In the genomic region with DNA sequence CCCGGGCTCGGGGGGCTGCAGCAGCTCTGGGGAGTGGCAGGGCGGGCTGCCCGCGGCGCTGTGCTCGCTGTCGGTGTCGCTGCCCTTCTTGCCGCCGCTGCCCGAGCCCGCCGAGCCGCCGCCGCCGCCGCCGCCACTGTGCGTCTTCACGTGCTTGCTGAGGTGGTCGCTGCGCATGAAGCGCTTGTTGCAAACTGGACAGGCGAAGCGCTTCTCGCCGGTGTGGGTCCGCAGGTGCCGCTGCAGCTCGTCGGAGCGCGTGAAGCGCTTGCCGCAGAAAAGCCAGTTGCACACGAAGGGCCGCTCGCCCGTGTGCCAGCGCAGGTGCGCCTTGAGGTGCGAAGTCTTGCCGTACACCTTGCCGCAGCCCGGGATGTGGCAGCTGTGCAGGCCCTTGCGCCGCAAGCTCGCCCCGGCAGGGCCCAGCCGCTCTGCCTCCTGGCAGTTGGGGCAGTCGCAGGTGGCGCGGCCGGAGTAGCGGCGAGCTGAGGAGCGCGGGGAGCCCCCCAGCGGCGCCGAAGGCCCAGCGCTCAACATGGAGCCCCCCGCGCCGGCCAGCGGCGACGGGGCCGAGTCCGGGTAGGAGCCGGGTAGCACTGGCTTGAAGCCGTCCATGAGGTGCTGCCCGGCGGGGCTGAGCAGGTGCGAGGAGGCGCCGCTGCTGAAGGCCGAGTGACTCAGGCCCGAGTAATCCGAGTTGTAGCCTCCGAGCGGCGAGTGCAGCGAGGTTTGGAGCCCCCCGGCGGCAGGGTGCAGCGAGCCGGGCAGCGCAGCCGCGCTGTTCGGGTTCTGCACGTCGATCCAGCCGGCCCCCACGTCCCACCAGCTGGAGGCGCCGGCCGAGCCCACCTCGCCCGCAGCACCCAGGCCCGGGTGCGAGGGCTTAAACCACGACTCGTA, we compare ENCODE assay signal across 1 cellular context.
A peak's percentile ranks its signal among the peaks of the same experiment; 100 is the strongest.
TF ChIP-seq lines count a peak whose summit lies in the region.

No MANE protein-coding gene starts in this region.

TF ChIP-seq in HepG2, 621 proteins besides CTCF, POLR2A, EP300 and RAD21 (continued from another document):
- TF ChIP-seq MIER2 (CRISPR knock-in tag; IDR thresholded peaks at IDR 0.05) (no peak), ZFP82 (CRISPR knock-in tag; IDR thresholded peaks at IDR 0.05; ENCODE audit: borderline replicate concordance) (no peak), EED (CRISPR knock-in tag; IDR thresholded peaks at IDR 0.05) (0 out of 2 replicates have a peak, but pooled peaks have one; percentile 28), ZNF777 (CRISPR knock-in tag; IDR thresholded peaks at IDR 0.05) (peak; percentile 95), ZFX (CRISPR knock-in tag; IDR thresholded peaks at IDR 0.05; ENCODE audit: low read depth) (0 out of 2 replicates have a peak, but pooled peaks have one; percentile 21), NKX3-1 (CRISPR knock-in tag; IDR thresholded peaks at IDR 0.05) (no peak), HNRNPLL (IDR thresholded peaks at IDR 0.05; ENCODE audit: low read depth, low read length, poor library complexity, severe bottlenecking) (peak; percentile 24), GABPB1 (CRISPR knock-in tag; IDR thresholded peaks at IDR 0.05) (peak; percentile 54; the same call in 1 of the 2 replicates), TCF7L2 (IDR thresholded peaks at IDR 0.05; ENCODE audit: low read depth, low read length) (no peak), ATF7-NPFF (CRISPR knock-in tag; IDR thresholded peaks at IDR 0.05; ENCODE audit: low read depth) (0 out of 2 replicates have a peak, but pooled peaks have one; percentile 41), ZNF768 (CRISPR knock-in tag; IDR thresholded peaks at IDR 0.05) (0 out of 2 replicates have a peak, but pooled peaks have one; percentile 12), TBP (CRISPR knock-in tag; IDR thresholded peaks at IDR 0.05) (no peak)
- TF ChIP-seq, protein P1, sequence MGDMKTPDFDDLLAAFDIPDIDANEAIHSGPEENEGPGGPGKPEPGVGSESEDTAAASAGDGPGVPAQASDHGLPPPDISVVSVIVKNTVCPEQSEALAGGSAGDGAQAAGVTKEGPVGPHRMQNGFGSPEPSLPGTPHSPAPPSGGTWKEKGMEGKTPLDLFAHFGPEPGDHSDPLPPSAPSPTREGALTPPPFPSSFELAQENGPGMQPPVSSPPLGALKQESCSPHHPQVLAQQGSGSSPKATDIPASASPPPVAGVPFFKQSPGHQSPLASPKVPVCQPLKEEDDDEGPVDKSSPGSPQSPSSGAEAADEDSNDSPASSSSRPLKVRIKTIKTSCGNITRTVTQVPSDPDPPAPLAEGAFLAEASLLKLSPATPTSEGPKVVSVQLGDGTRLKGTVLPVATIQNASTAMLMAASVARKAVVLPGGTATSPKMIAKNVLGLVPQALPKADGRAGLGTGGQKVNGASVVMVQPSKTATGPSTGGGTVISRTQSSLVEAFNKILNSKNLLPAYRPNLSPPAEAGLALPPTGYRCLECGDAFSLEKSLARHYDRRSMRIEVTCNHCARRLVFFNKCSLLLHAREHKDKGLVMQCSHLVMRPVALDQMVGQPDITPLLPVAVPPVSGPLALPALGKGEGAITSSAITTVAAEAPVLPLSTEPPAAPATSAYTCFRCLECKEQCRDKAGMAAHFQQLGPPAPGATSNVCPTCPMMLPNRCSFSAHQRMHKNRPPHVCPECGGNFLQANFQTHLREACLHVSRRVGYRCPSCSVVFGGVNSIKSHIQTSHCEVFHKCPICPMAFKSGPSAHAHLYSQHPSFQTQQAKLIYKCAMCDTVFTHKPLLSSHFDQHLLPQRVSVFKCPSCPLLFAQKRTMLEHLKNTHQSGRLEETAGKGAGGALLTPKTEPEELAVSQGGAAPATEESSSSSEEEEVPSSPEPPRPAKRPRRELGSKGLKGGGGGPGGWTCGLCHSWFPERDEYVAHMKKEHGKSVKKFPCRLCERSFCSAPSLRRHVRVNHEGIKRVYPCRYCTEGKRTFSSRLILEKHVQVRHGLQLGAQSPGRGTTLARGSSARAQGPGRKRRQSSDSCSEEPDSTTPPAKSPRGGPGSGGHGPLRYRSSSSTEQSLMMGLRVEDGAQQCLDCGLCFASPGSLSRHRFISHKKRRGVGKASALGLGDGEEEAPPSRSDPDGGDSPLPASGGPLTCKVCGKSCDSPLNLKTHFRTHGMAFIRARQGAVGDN (CRISPR knock-in tag; IDR thresholded peaks at IDR 0.05) = peak; percentile 18; the same call in 1 of the 2 replicates
- TF ChIP-seq, protein P2, sequence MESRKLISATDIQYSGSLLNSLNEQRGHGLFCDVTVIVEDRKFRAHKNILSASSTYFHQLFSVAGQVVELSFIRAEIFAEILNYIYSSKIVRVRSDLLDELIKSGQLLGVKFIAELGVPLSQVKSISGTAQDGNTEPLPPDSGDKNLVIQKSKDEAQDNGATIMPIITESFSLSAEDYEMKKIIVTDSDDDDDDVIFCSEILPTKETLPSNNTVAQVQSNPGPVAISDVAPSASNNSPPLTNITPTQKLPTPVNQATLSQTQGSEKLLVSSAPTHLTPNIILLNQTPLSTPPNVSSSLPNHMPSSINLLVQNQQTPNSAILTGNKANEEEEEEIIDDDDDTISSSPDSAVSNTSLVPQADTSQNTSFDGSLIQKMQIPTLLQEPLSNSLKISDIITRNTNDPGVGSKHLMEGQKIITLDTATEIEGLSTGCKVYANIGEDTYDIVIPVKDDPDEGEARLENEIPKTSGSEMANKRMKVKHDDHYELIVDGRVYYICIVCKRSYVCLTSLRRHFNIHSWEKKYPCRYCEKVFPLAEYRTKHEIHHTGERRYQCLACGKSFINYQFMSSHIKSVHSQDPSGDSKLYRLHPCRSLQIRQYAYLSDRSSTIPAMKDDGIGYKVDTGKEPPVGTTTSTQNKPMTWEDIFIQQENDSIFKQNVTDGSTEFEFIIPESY (CRISPR knock-in tag; IDR thresholded peaks at IDR 0.05) = peak; percentile 86
- TF ChIP-seq, protein P3, sequence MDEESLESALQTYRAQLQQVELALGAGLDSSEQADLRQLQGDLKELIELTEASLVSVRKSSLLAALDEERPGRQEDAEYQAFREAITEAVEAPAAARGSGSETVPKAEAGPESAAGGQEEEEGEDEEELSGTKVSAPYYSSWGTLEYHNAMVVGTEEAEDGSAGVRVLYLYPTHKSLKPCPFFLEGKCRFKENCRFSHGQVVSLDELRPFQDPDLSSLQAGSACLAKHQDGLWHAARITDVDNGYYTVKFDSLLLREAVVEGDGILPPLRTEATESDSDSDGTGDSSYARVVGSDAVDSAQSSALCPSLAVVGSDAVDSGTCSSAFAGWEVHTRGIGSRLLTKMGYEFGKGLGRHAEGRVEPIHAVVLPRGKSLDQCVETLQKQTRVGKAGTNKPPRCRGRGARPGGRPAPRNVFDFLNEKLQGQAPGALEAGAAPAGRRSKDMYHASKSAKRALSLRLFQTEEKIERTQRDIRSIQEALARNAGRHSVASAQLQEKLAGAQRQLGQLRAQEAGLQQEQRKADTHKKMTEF (CRISPR knock-in tag; IDR thresholded peaks at IDR 0.05) = 0 out of 2 replicates have a peak, but pooled peaks have one; percentile 22
- TF ChIP-seq, protein P4, sequence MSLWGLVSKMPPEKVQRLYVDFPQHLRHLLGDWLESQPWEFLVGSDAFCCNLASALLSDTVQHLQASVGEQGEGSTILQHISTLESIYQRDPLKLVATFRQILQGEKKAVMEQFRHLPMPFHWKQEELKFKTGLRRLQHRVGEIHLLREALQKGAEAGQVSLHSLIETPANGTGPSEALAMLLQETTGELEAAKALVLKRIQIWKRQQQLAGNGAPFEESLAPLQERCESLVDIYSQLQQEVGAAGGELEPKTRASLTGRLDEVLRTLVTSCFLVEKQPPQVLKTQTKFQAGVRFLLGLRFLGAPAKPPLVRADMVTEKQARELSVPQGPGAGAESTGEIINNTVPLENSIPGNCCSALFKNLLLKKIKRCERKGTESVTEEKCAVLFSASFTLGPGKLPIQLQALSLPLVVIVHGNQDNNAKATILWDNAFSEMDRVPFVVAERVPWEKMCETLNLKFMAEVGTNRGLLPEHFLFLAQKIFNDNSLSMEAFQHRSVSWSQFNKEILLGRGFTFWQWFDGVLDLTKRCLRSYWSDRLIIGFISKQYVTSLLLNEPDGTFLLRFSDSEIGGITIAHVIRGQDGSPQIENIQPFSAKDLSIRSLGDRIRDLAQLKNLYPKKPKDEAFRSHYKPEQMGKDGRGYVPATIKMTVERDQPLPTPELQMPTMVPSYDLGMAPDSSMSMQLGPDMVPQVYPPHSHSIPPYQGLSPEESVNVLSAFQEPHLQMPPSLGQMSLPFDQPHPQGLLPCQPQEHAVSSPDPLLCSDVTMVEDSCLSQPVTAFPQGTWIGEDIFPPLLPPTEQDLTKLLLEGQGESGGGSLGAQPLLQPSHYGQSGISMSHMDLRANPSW (CRISPR knock-in tag; IDR thresholded peaks at IDR 0.05; ENCODE audit: borderline replicate concordance) = no peak
- TF ChIP-seq, protein P5, sequence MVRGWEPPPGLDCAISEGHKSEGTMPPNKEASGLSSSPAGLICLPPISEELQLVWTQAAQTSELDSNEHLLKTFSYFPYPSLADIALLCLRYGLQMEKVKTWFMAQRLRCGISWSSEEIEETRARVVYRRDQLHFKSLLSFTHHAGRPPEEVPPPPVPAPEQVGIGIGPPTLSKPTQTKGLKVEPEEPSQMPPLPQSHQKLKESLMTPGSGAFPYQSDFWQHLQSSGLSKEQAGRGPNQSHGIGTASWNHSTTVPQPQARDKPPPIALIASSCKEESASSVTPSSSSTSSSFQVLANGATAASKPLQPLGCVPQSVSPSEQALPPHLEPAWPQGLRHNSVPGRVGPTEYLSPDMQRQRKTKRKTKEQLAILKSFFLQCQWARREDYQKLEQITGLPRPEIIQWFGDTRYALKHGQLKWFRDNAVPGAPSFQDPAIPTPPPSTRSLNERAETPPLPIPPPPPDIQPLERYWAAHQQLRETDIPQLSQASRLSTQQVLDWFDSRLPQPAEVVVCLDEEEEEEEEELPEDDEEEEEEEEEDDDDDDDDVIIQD (CRISPR knock-in tag; IDR thresholded peaks at IDR 0.05; ENCODE audit: low read depth) = 0 out of 2 replicates have a peak, but pooled peaks have one; percentile 65
